ENCODE assay signal across 26 cellular contexts in the genomic region with DNA sequence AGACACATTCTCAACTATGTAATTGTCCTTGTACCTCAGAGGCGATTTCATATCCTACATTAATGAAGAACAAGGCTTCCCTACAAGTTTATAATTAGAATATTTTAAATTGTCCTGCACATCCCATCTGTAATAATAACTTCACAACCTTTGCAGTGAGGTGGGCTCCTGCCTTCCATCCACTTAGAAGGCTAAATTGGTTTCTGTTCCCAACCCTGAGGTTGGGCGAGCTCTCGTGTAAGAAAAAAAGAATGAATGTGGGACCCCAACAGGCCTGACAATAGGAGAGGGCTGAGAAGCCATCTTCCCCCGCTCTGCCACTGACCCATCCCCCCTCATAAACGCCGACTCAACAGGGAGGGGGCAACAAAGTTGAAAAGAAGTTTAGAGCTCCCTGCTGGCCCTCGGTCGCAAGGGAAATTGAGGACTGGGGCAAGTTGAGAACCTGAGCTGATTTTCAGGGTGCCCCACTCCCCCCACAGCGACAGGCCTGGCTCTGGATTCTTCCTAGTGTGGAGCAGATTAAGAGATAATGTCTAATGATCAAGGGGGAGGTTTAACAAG. TPM values are rescaled to one million over a fixed set of nuclear protein-coding genes. Genes with fewer than 3 reads are reported as not detected.
"Had no signal": no experiment of that assay in that cellular context is flagged by ENCODE, and none has a peak within 500 bp of the region (broad histone marks: within the 10 kb centered on the region; RNA-seq: fewer than 3 reads in every experiment).

No MANE protein-coding gene starts in this region.

- H3K4me3 Mint-ChIP-seq: activated B cell treated with CpG ODN at 0.5 μM for 24 hours; activated CD4-positive, alpha-beta T cell treated with anti-CD3 and anti-CD28 coated beads, Interleukin-2, amount 10 ng/mL, durations not matched to agents 24 days and 14 days; activated CD8-positive, alpha-beta T cell treated with anti-CD3 and anti-CD28 coated beads, Interleukin-2, amount 10 ng/mL, durations not matched to agents 7 days and 5 days; immature natural killer cell; natural killer cell treated with Interleukin-12 subunit alpha and Interleukin-12 subunit beta and Interleukin-15 and Interleukin-18, amount 100 ng/mL, for 72 hours had no signal

- H3K27ac Mint-ChIP-seq: activated B cell treated with CpG ODN at 0.5 μM for 24 hours; activated CD4-positive, alpha-beta T cell treated with anti-CD3 and anti-CD28 coated beads, Interleukin-2, amount 10 ng/mL, durations not matched to agents 24 days and 14 days; activated CD8-positive, alpha-beta T cell treated with anti-CD3 and anti-CD28 coated beads, Interleukin-2, amount 10 ng/mL, durations not matched to agents 7 days and 5 days; activated naive CD4-positive, alpha-beta T cell treated with anti-CD3 and anti-CD28 coated beads, Interleukin-2, amount 50 U/mL, for 72 hours; immature natural killer cell; natural killer cell treated with Interleukin-12 subunit alpha and Interleukin-12 subunit beta and Interleukin-15 and Interleukin-18, amount 100 ng/mL, for 72 hours had no signal

- ATAC-seq: activated CD8-positive, alpha-beta T cell treated with anti-CD3 and anti-CD28 coated beads, Interleukin-2, amount 10 ng/mL, durations not matched to agents 7 days and 5 days; activated naive CD4-positive, alpha-beta T cell treated with anti-CD3 and anti-CD28 coated beads, Interleukin-2, amount 50 U/mL, for 72 hours; heart left ventricle; natural killer cell treated with Interleukin-12 subunit alpha and Interleukin-12 subunit beta and Interleukin-15 and Interleukin-18, amount 100 ng/mL, for 72 hours had no signal

- H3K4me3 ChIP-seq: heart left ventricle, sigmoid colon, stomach, testis had no signal

- H3K4me1 Mint-ChIP-seq: activated CD4-positive, alpha-beta T cell treated with anti-CD3 and anti-CD28 coated beads, Interleukin-2, amount 10 ng/mL, durations not matched to agents 24 days and 14 days had no signal

- H3K27ac ChIP-seq: epithelial cell of prostate, heart left ventricle, sigmoid colon, stomach, testis had no signal

- DNase-seq: activated B cell treated with CpG ODN at 0.5 μM for 24 hours; activated CD4-positive, alpha-beta T cell treated with anti-CD3 and anti-CD28 coated beads, Interleukin-2, amount 10 ng/mL, durations not matched to agents 24 days and 14 days; activated CD8-positive, alpha-beta memory T cell treated with anti-CD3 and anti-CD28 coated beads, Interleukin-2, amount 50 U/mL, for 4 hours; activated CD8-positive, alpha-beta T cell treated with anti-CD3 and anti-CD28 coated beads, Interleukin-2, amount 10 ng/mL, durations not matched to agents 7 days and 5 days; activated gamma-delta T cell; activated T-cell treated with anti-CD3 and anti-CD28 coated beads, Interleukin-2, amount 50 U/mL, for 48 hours; cortex of kidney; effector memory CD4-positive, alpha-beta T cell; foreskin melanocyte; heart left ventricle; immature natural killer cell; mesenchymal stem cell; sigmoid colon; stimulated activated CD4-positive, alpha-beta T cell treated with anti-CD3 and anti-CD28 coated beads, Interleukin-1b, Interleukin-23, amount 100 ng/mL, for 48 hours; stomach; SW 1271; testis had no signal

- H3K9me3 Mint-ChIP-seq: activated B cell treated with CpG ODN at 0.5 μM for 24 hours; activated CD4-positive, alpha-beta T cell treated with anti-CD3 and anti-CD28 coated beads, Interleukin-2, amount 10 ng/mL, durations not matched to agents 24 days and 14 days; activated naive CD4-positive, alpha-beta T cell treated with anti-CD3 and anti-CD28 coated beads, Interleukin-2, amount 50 U/mL, for 72 hours; brain; natural killer cell treated with Interleukin-12 subunit alpha and Interleukin-12 subunit beta and Interleukin-15 and Interleukin-18, amount 100 ng/mL, for 72 hours had no signal

- H3K9me3 ChIP-seq: heart left ventricle, sigmoid colon, stomach, testis had no signal

RNA-seq across cellular contexts. Expression of gene BARHL1, which starts 9.4 kb away (rescaled TPM):
- total RNA-seq: activated B cell treated with CpG ODN at 0.5 μM for 24 hours; activated CD4-positive, alpha-beta T cell treated with anti-CD3 and anti-CD28 coated beads, Interleukin-2, amount 10 ng/mL, durations not matched to agents 24 days and 14 days; activated CD8-positive, alpha-beta T cell treated with anti-CD3 and anti-CD28 coated beads, Interleukin-2, amount 10 ng/mL, durations not matched to agents 7 days and 5 days; activated naive CD4-positive, alpha-beta T cell treated with anti-CD3 and anti-CD28 coated beads, Interleukin-2, amount 50 U/mL, for 72 hours; fibroblast of lung; heart left ventricle; liver; natural killer cell treated with Interleukin-12 subunit alpha and Interleukin-12 subunit beta and Interleukin-15 and Interleukin-18, amount 100 ng/mL, for 72 hours; osteocyte; sigmoid colon; stomach; T-helper 2 cell treated with Interferon-gamma antibody and Interleukin-4, amounts not matched to agents 100 ng/mL and 5 ng/mL, for 36 hours; ureter had no signal
- polyA plus RNA-seq: fibroblast of lung, heart left ventricle, immature natural killer cell, liver, sigmoid colon, stomach had no signal
